ENCODE assay signal across 16 cellular contexts in genomic region chr1:231935856-231936255, GRCh38.
"Had no signal": no experiment of that assay in that cellular context is flagged by ENCODE, and none has a peak within 500 bp of the region (broad histone marks: within the 10 kb centered on the region; RNA-seq: fewer than 3 reads in every experiment).

No MANE protein-coding gene starts in this region.

- H3K27me3 Mint-ChIP-seq: activated naive CD4-positive, alpha-beta T cell treated with anti-CD3 and anti-CD28 coated beads, Interleukin-2, amount 10 ng/mL, durations not matched to agents 7 days and 5 days; activated T-helper 17 cell treated with anti-CD3 and anti-CD28 coated beads, Interleukin-2, amount 50 U/mL, for 72 hours had no signal

- H3K9me3 Mint-ChIP-seq: activated T-helper 17 cell treated with anti-CD3 and anti-CD28 coated beads, Interleukin-2, amount 50 U/mL, for 72 hours had no signal

- H3K9me3 ChIP-seq: colonic mucosa, ovary, thoracic aorta had no signal

- H3K4me3 ChIP-seq: colonic mucosa, heart right ventricle, ovary, stomach, thoracic aorta had no signal

- H3K4me1 ChIP-seq: colonic mucosa had no signal

- H3K27ac Mint-ChIP-seq: activated naive CD4-positive, alpha-beta T cell treated with anti-CD3 and anti-CD28 coated beads, Interleukin-2, amount 10 ng/mL, durations not matched to agents 7 days and 5 days; activated T-helper 17 cell treated with anti-CD3 and anti-CD28 coated beads, Interleukin-2, amount 50 U/mL, for 72 hours; nephron progenitor cell; WTC11 had no signal

- H3K4me3 Mint-ChIP-seq: activated naive CD4-positive, alpha-beta T cell treated with anti-CD3 and anti-CD28 coated beads, Interleukin-2, amount 10 ng/mL, durations not matched to agents 7 days and 5 days; activated T-helper 17 cell treated with anti-CD3 and anti-CD28 coated beads, Interleukin-2, amount 50 U/mL, for 72 hours; nephron progenitor cell; WTC11 had no signal

- H3K27me3 ChIP-seq: colonic mucosa, heart right ventricle, ovary had no signal

- H3K27ac ChIP-seq: colonic mucosa, ovary, stomach, thoracic aorta had no signal

- H3K36me3 Mint-ChIP-seq: activated naive CD4-positive, alpha-beta T cell treated with anti-CD3 and anti-CD28 coated beads, Interleukin-2, amount 10 ng/mL, durations not matched to agents 7 days and 5 days had no signal

- DNase-seq: activated CD4-positive, alpha-beta T cell treated with anti-CD3 and anti-CD28 coated beads for 48 hours; activated naive CD4-positive, alpha-beta T cell treated with anti-CD3 and anti-CD28 coated beads, Interleukin-2, amount 10 ng/mL, durations not matched to agents 7 days and 5 days; activated T-cell treated with anti-CD3 and anti-CD28 coated beads for 4 hours; caudate nucleus; colonic mucosa; heart right ventricle; mammary epithelial cell; nephron progenitor cell; ovary; stimulated activated CD4-positive, alpha-beta T cell treated with anti-CD3 and anti-CD28 coated beads, Interleukin-15, amount 100 ng/mL, for 24 hours; stimulated activated CD4-positive, alpha-beta T cell treated with anti-CD3 and anti-CD28 coated beads, Interleukin-4, amount 100 ng/mL, for 4 hours; stomach had no signal

- ATAC-seq: activated T-helper 17 cell treated with anti-CD3 and anti-CD28 coated beads, Interleukin-2, amount 50 U/mL, for 72 hours; heart right ventricle; left lobe of liver; WTC11 had no signal

- H3K36me3 ChIP-seq: colonic mucosa, heart right ventricle, ovary, stomach, thoracic aorta had no signal
